ENCODE assay signal across 1 cellular context in the genomic region with DNA sequence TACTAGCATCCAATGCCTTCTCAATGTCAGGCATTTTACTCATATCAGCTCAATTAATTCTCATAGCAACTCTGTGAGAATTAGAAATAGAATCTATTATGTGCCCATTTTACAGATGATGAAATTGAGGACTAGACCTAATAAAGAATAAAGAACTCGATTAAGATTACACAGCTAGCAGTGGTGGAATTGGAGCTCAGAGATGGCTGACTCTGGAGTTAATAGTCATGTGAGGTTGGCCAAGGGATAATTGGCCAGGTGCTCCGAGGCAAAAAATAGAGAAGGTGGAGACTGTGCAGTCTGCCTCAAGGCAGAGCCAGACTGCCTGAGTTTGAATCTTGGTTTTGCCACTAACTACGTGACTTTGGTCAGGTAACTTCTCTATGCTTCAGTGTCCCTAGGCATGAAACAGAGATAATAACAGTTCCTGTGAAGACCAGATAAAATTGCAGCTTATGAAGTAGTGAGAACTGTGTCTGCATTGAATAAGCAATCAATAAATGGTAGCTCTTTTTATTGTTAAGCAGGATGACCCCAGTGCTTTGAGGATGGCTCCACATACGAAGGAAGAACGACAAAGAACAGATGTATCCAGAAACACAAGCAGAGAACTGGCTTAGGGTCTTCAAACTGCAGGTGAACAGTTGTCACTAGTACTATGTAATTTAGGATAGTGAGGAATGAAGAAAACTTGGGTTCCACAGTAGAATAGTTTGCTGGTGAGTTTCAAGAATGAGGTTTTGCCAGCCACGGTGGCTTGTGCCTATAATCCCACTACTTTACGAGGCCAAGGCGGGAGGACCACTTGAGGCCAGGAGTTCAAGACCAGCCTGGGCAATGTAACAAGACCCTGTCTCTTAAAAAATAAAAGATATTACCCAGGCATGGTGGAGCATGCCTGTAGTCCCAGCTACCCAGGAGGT.
TF ChIP-seq lines count a peak whose summit lies in the region.

No MANE protein-coding gene starts in this region.

TF ChIP-seq in GM12878, 131 proteins besides CTCF, POLR2A, EP300 and RAD21 (continued from another document):
- TF ChIP-seq, protein P1, sequence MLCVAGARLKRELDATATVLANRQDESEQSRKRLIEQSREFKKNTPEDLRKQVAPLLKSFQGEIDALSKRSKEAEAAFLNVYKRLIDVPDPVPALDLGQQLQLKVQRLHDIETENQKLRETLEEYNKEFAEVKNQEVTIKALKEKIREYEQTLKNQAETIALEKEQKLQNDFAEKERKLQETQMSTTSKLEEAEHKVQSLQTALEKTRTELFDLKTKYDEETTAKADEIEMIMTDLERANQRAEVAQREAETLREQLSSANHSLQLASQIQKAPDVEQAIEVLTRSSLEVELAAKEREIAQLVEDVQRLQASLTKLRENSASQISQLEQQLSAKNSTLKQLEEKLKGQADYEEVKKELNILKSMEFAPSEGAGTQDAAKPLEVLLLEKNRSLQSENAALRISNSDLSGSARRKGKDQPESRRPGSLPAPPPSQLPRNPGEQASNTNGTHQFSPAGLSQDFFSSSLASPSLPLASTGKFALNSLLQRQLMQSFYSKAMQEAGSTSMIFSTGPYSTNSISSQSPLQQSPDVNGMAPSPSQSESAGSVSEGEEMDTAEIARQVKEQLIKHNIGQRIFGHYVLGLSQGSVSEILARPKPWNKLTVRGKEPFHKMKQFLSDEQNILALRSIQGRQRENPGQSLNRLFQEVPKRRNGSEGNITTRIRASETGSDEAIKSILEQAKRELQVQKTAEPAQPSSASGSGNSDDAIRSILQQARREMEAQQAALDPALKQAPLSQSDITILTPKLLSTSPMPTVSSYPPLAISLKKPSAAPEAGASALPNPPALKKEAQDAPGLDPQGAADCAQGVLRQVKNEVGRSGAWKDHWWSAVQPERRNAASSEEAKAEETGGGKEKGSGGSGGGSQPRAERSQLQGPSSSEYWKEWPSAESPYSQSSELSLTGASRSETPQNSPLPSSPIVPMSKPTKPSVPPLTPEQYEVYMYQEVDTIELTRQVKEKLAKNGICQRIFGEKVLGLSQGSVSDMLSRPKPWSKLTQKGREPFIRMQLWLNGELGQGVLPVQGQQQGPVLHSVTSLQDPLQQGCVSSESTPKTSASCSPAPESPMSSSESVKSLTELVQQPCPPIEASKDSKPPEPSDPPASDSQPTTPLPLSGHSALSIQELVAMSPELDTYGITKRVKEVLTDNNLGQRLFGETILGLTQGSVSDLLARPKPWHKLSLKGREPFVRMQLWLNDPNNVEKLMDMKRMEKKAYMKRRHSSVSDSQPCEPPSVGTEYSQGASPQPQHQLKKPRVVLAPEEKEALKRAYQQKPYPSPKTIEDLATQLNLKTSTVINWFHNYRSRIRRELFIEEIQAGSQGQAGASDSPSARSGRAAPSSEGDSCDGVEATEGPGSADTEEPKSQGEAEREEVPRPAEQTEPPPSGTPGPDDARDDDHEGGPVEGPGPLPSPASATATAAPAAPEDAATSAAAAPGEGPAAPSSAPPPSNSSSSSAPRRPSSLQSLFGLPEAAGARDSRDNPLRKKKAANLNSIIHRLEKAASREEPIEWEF (IDR thresholded peaks at IDR 0.05; ENCODE audit: insufficient replicate concordance, low read depth, low read length): no peak
- TF ChIP-seq RBBP5 (conservative IDR thresholded peaks at IDR 0.05) (no peak), NFXL1 (IDR thresholded peaks at IDR 0.05; ENCODE audit: borderline replicate concordance) (no peak), EED (IDR thresholded peaks at IDR 0.05; ENCODE audit: low read depth) (no peak), ASH2L (IDR thresholded peaks at IDR 0.05; ENCODE audit: borderline replicate concordance, low read depth) (no peak), BCL3 (IDR thresholded peaks at IDR 0.05; ENCODE audit: borderline replicate concordance, insufficient read depth, low read depth, low read length, poor library complexity, severe bottlenecking) (no peak), PAX8 (IDR thresholded peaks at IDR 0.05) (no peak)
- TF ChIP-seq, protein P2, sequence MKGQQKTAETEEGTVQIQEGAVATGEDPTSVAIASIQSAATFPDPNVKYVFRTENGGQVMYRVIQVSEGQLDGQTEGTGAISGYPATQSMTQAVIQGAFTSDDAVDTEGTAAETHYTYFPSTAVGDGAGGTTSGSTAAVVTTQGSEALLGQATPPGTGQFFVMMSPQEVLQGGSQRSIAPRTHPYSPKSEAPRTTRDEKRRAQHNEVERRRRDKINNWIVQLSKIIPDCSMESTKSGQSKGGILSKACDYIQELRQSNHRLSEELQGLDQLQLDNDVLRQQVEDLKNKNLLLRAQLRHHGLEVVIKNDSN (IDR thresholded peaks at IDR 0.05; ENCODE audit: borderline replicate concordance, extremely low read length, insufficient read depth, low read depth, low read length): no peak
- TF ChIP-seq, protein P3, sequence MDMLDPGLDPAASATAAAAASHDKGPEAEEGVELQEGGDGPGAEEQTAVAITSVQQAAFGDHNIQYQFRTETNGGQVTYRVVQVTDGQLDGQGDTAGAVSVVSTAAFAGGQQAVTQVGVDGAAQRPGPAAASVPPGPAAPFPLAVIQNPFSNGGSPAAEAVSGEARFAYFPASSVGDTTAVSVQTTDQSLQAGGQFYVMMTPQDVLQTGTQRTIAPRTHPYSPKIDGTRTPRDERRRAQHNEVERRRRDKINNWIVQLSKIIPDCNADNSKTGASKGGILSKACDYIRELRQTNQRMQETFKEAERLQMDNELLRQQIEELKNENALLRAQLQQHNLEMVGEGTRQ (IDR thresholded peaks at IDR 0.05; ENCODE audit: borderline replicate concordance, low read depth, low read length): no peak
- TF ChIP-seq, protein P4, sequence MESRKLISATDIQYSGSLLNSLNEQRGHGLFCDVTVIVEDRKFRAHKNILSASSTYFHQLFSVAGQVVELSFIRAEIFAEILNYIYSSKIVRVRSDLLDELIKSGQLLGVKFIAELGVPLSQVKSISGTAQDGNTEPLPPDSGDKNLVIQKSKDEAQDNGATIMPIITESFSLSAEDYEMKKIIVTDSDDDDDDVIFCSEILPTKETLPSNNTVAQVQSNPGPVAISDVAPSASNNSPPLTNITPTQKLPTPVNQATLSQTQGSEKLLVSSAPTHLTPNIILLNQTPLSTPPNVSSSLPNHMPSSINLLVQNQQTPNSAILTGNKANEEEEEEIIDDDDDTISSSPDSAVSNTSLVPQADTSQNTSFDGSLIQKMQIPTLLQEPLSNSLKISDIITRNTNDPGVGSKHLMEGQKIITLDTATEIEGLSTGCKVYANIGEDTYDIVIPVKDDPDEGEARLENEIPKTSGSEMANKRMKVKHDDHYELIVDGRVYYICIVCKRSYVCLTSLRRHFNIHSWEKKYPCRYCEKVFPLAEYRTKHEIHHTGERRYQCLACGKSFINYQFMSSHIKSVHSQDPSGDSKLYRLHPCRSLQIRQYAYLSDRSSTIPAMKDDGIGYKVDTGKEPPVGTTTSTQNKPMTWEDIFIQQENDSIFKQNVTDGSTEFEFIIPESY (IDR thresholded peaks at IDR 0.05): no peak
- TF ChIP-seq, protein P5, sequence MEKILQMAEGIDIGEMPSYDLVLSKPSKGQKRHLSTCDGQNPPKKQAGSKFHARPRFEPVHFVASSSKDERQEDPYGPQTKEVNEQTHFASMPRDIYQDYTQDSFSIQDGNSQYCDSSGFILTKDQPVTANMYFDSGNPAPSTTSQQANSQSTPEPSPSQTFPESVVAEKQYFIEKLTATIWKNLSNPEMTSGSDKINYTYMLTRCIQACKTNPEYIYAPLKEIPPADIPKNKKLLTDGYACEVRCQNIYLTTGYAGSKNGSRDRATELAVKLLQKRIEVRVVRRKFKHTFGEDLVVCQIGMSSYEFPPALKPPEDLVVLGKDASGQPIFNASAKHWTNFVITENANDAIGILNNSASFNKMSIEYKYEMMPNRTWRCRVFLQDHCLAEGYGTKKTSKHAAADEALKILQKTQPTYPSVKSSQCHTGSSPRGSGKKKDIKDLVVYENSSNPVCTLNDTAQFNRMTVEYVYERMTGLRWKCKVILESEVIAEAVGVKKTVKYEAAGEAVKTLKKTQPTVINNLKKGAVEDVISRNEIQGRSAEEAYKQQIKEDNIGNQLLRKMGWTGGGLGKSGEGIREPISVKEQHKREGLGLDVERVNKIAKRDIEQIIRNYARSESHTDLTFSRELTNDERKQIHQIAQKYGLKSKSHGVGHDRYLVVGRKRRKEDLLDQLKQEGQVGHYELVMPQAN (conservative IDR thresholded peaks at IDR 0.05): no peak
